Comparison of ENCODE assay signal across 7 cellular contexts in genomic region chr17:75406222-75406615, GRCh38. TPM values are rescaled to one million over a fixed set of nuclear protein-coding genes. Genes with fewer than 3 reads are reported as not detected.
A peak's percentile ranks its signal among the peaks of the same experiment; 100 is the strongest.
DNase-seq lines count a peak whose midpoint lies in the region; ATAC-seq, FAIRE-seq and TF ChIP-seq lines count a peak whose summit lies in the region.

No MANE protein-coding gene starts in this region.

- no peaks in the 10 kb centered on the region for H3K9me3 ChIP-seq in Loucy (ENCODE audit: insufficient read depth, low read depth, low read length)
- H3K9me3 ChIP-seq in GM12878 (replicated peaks; ENCODE audit: control insufficient read depth, insufficient read depth, low read length): no peaks in the 10 kb centered on the region
- no peaks in the 10 kb centered on the region for H3K9me3 ChIP-seq in liver (ENCODE audit: control insufficient read depth in 4 of 4, low read length in 3 of 4)
- H3K9me3 ChIP-seq in testis: no peaks in the 10 kb centered on the region

- 36% methylated on average over 9 of the region's 9 CpGs for WGBS in GM12878 (ENCODE audit: insufficient coverage, insufficient replicate concordance, low lambda C conversion rate, missing lambda C conversion rate)
- WGBS in liver: 29% methylated on average over 9 of the region's 9 CpGs
- WGBS in testis, 2 donors: 4 to 5% methylated on average over 9 of the region's 9 CpGs

- SMC1A ChIA-PET in GM12878 (lab: Charles Lee; ENCODE audit: uncharacterized antibody, unreplicated experiment): interaction anchor here (0.5 to 4.0 kb wide), 16 partner anchors 9 to 292 kb away, joined by 3 to 21 read pairs (median 4); partner anchors contain the start of genes GGA3, MIF4GD, MRPS7 and SLC25A19

- no peak for TF ChIP-seq EP300 in GM12878 (IDR thresholded peaks at IDR 0.05; ENCODE audit: borderline replicate concordance in 1 of 2, control insufficient read depth in 1 of 2, low read depth in 2 of 2, low read length in 2 of 2)

- H3K79me2 ChIP-seq in Loucy (ENCODE audit: insufficient read depth, low read length) (peaks cover 43% of the 10 kb centered on the region), GM12878 (ENCODE audit: control insufficient read depth, insufficient read depth, low read length) (peaks cover 46% of the 10 kb centered on the region)

- BruUV-seq in GM12878 (replicated peaks; lab: Mats Ljungman, UMichigan): no TSS peak

- POLR2A ChIA-PET in GM12878 (lab: Charles Lee): interaction anchor here (0.6 to 3.6 kb wide), 23 partner anchors 9 to 542 kb away, joined by 3 to 30 read pairs (median 4); partner anchors contain the start of genes MIF4GD, SLC25A19 and TMEM94

- TF ChIP-seq RAD21 in GM12878 (IDR thresholded peaks at IDR 0.05; ENCODE audit: insufficient read depth, low read depth, low read length) (no peak), liver (IDR thresholded peaks at IDR 0.05) (no peak)

- peak; percentile 72 for FAIRE-seq in GM12878 (lab: Jason Lieb, UNC)

- H3K4me1 ChIP-seq in Loucy (ENCODE audit: insufficient read depth, low read length, poor library complexity, severe bottlenecking) (peaks cover 30% of the 10 kb centered on the region), GM12878 (ENCODE audit: control insufficient read depth, insufficient read depth, low read length) (peaks cover 13% of the 10 kb centered on the region), liver (ENCODE audit: control insufficient read depth in 4 of 4, insufficient read depth in 4 of 4, low read length in 3 of 4) (peaks cover 1 to 18% (median 10%) of the 10 kb centered on the region in 4 donors), testis (peaks cover 11% of the 10 kb centered on the region)

- intact Hi-C loops in GM12878 (cut with micrococcal nuclease; ENCODE audit: unreplicated experiment) (no loop called here), testis (cut with DNase I; ENCODE audit: low total_unique reads) (loop anchor here (5.0 kb wide), 1 partner anchor 84 kb away; no protein-coding TSS in a partner anchor)

- RAD21 ChIA-PET in GM12878 (lab: Charles Lee; ENCODE audit: unreplicated experiment): interaction anchor here (0.9 to 5.0 kb wide), 21 partner anchors 9 to 445 kb away, joined by 3 to 46 read pairs (median 6); partner anchors contain the start of genes MIF4GD, MRPS7, NUP85 and SLC25A19

- H3K4me2 ChIP-seq in Loucy (ENCODE audit: low read depth, low read length, poor library complexity, severe bottlenecking) (peak overlapping the region; percentile 93), GM12878 (ENCODE audit: control insufficient read depth, insufficient read depth) (peak overlapping the region; percentile 92)

- H3K9ac ChIP-seq in Loucy (ENCODE audit: low read depth, low read length, poor library complexity, severe bottlenecking) (peak overlapping the region; percentile 60), GM12878 (ENCODE audit: control insufficient read depth, insufficient read depth, low read length) (peak overlapping the region; percentile 55), liver (ENCODE audit: low read depth in 1 of 2, low read length in 2 of 2) (peak overlapping the region in 1 of 2 donors; percentile 14)

- TF ChIP-seq CTCF in GM12875 (IDR thresholded peaks at IDR 0.05; ENCODE audit: borderline replicate concordance, insufficient read depth, low read depth, low read length) (no peak), Loucy (conservative IDR thresholded peaks at IDR 0.05; ENCODE audit: low read length) (no peak), GM12878 (IDR thresholded peaks at IDR 0.05 in 2 of 3, conservative IDR thresholded peaks at IDR 0.05 in 1 of 3; ENCODE audit: control insufficient read depth in 2 of 3, extremely low read depth in 1 of 3, insufficient read depth in 1 of 3, low read depth in 3 of 3, low read length in 3 of 3) (no peak), liver (IDR thresholded peaks at IDR 0.05; ENCODE audit: low read depth, low read length, missing input control) (no peak), testis (IDR thresholded peaks at IDR 0.05) (no peak)

- H3F3A ChIP-seq in Loucy (ENCODE audit: low read depth): peaks cover 5% of the 10 kb centered on the region; the same call in 1 of the 2 replicates

- peak overlapping the region; percentile 22 for H3K4me3 ChIP-seq in GM12875 (ENCODE audit: low read depth, low read length)
- H3K4me3 ChIP-seq in Loucy (ENCODE audit: low read length, poor library complexity, severe bottlenecking): peak overlapping the region; percentile 92
- H3K4me3 ChIP-seq in GM12878: peak overlapping the region; percentile 86
- peak overlapping the region; percentile 24 to 73 (median 50) for H3K4me3 ChIP-seq in liver (ENCODE audit: low read depth in 1 of 3, low read length in 3 of 3)
- H3K4me3 ChIP-seq in testis: peak overlapping the region; percentile 71 to 97

- CTCF ChIA-PET in GM12878 (lab: Yijun Ruan, JAX): interaction anchor here (0.5 to 6.1 kb wide), 14 partner anchors 9 to 1914 kb away, joined by 3 to 52 read pairs (median 4); partner anchors contain the start of genes MIF4GD and SLC25A19

- in situ Hi-C loops in GM12878 (cut with MboI): no loop called here

- H3K27ac ChIP-seq in GM12878 (ENCODE audit: control insufficient read depth, insufficient read depth) (peak overlapping the region; percentile 91), liver (ENCODE audit: low read depth in 1 of 2, low read length in 2 of 2) (peak overlapping the region in 1 of 2 donors; percentile 27), testis (no peak overlapping the region)

- H3K36me3 ChIP-seq in Loucy (ENCODE audit: insufficient read depth, low read length) (no peaks in the 10 kb centered on the region), GM12878 (ENCODE audit: control insufficient read depth in 2 of 2, insufficient read depth in 2 of 2, low read length in 1 of 2) (no peaks in the 10 kb centered on the region), liver (ENCODE audit: control insufficient read depth in 4 of 4, insufficient read depth in 3 of 4, low read depth in 1 of 4, low read length in 3 of 4) (no peaks in the 10 kb centered on the region), testis (ENCODE audit: low read depth, missing control alignments) (no peaks in the 10 kb centered on the region)

- peaks cover 6% of the 10 kb centered on the region for H3K27me3 ChIP-seq in Loucy (ENCODE audit: insufficient read depth, low read length, poor library complexity, severe bottlenecking)
- no peaks in the 10 kb centered on the region for H3K27me3 ChIP-seq in GM12878 (replicated peaks in 1 of 2; ENCODE audit: control insufficient read depth in 2 of 2, insufficient read depth in 2 of 2, low read length in 1 of 2)
- no peaks in the 10 kb centered on the region for H3K27me3 ChIP-seq in liver (ENCODE audit: control insufficient read depth in 4 of 4, insufficient read depth in 4 of 4, low read length in 3 of 4)
- H3K27me3 ChIP-seq in testis: no peaks in the 10 kb centered on the region

- DNase-seq in GM12878 (ENCODE audit: low read depth, low spot score) (no peak), testis (no peak), SW 1271 (lab: John Stamatoyannopoulos, UW) (no peak)

- TF ChIP-seq POLR2A in GM12878 (IDR thresholded peaks at IDR 0.05; ENCODE audit: low read depth, low read length) (no peak), testis (IDR thresholded peaks at IDR 0.05) (no peak)

- H2AFZ ChIP-seq in Loucy (ENCODE audit: low read length): peak overlapping the region; percentile 96
- H2AFZ ChIP-seq in GM12878 (ENCODE audit: control insufficient read depth, low read depth, low read length): peak overlapping the region; percentile 95

- ATAC-seq in GM12878 (peak; percentile 2; the same call in 2 of the 3 replicates), HG02870 (IDR thresholded peaks at IDR 0.05; ENCODE audit: unreplicated experiment) (no peak)

- H3K9me2 ChIP-seq in Loucy (replicated peaks; ENCODE audit: low read depth, low read length): no peaks in the 10 kb centered on the region

- peaks cover 36% of the 10 kb centered on the region for H4K20me1 ChIP-seq in Loucy (ENCODE audit: insufficient read depth, low read length, poor library complexity, severe bottlenecking)
- no peaks in the 10 kb centered on the region for H4K20me1 ChIP-seq in GM12878 (ENCODE audit: control insufficient read depth, insufficient read depth)

RNA-seq across cellular contexts. Expression of gene GRB2, which starts 0.7 kb away (rescaled TPM):
- total RNA-seq in GM12878 (2013; cell fraction: nucleolus; rRNA removed): 189 and 244 TPM in 2 replicates
- total RNA-seq in GM12878 (2014; rRNA removed) (161 and 168 TPM in 2 replicates), GM12878 (2014; rRNA removed; fragmentation: Illumina TruSeq; extraction: Trizol) (113 and 118 TPM in 2 replicates), GM12878 (2021) (207 and 214 TPM in 2 replicates), liver (10 to 100 TPM; 49.3 to 91.8 TPM), testis (10 to 100 TPM; 61.8 to 78.9 TPM)
- polyA plus RNA-seq in GM12878 (2011; ENCODE audit: low read depth): 75.8 TPM
- polyA plus RNA-seq in GM12878 (2011; rRNA removed) (133 and 196 TPM in 2 replicates), GM12878 (2014; fragmentation: Illumina TruSeq; extraction: Trizol) (141 and 201 TPM in 2 replicates), GM12878 (2014; fragmentation: Nextera tagmentation; extraction: Ambion mirVana) (100 to 1,000 TPM; 113 to 152 TPM), GM12878 (2014; rRNA removed) (164 and 180 TPM in 2 replicates), GM12878 (2016; fragmentation: Nextera tagmentation; extraction: Ambion mirVana) (100 to 1,000 TPM; 263 to 268 TPM), liver (10 to 100 TPM; 36.0 to 49.9 TPM), testis (ENCODE audit: insufficient read depth, low read depth, low replicate concordance) (54.6 TPM)
- polyA plus RNA-seq in GM12878 (2011; cell fraction: cytosol; rRNA removed): 121 and 130 TPM in 2 replicates
- polyA plus RNA-seq in GM12878 (2011; cell fraction: nucleus; rRNA removed): 40.5 and 43.7 TPM in 2 replicates
- 118 and 123 TPM in 2 replicates for polyA plus RNA-seq in GM12878 (2012)
- polyA minus RNA-seq in GM12878 (2011; rRNA and poly(A)+ RNA removed): 52.6 and 94.4 TPM in 2 replicates
- polyA minus RNA-seq in GM12878 (2011; cell fraction: cytosol; rRNA and poly(A)+ RNA removed): 19.2 and 20.6 TPM in 2 replicates
- polyA minus RNA-seq in GM12878 (2011; cell fraction: nucleus; rRNA and poly(A)+ RNA removed): 31.8 and 65.3 TPM in 2 replicates

RNA-seq across cellular contexts. Expression of gene TMEM94, which starts 50.2 kb away (rescaled TPM):
- total RNA-seq in GM12878 (2013; cell fraction: nucleolus; rRNA removed): 124 and 144 TPM in 2 replicates
- 23.9 and 31.4 TPM in 2 replicates for total RNA-seq in GM12878 (2014; rRNA removed)
- total RNA-seq in GM12878 (2014; rRNA removed; fragmentation: Illumina TruSeq; extraction: Trizol): 15.4 and 15.8 TPM in 2 replicates
- total RNA-seq in GM12878 (2021): 59.0 and 70.7 TPM in 2 replicates
- 23.7 TPM for polyA plus RNA-seq in GM12878 (2011; ENCODE audit: low read depth)
- 9.8 and 21.9 TPM in 2 replicates for polyA plus RNA-seq in GM12878 (2011; rRNA removed)
- polyA plus RNA-seq in GM12878 (2011; cell fraction: cytosol; rRNA removed): 23.8 and 24.1 TPM in 2 replicates
- 363 and 387 TPM in 2 replicates for polyA plus RNA-seq in GM12878 (2011; cell fraction: nucleus; rRNA removed)
- 63.2 and 64.4 TPM in 2 replicates for polyA plus RNA-seq in GM12878 (2012)
- polyA plus RNA-seq in GM12878 (2014; fragmentation: Illumina TruSeq; extraction: Trizol): 11.9 and 46.5 TPM in 2 replicates
- polyA plus RNA-seq in GM12878 (2014; fragmentation: Nextera tagmentation; extraction: Ambion mirVana): 1 to 10 TPM in 1 of 2 experiments, under 1 TPM in 1; 0.31 to 2.3 TPM
- 41.7 and 50.5 TPM in 2 replicates for polyA plus RNA-seq in GM12878 (2014; rRNA removed)
- 10 to 100 TPM; 21.2 to 26.9 TPM for polyA plus RNA-seq in GM12878 (2016; fragmentation: Nextera tagmentation; extraction: Ambion mirVana)
- 21.6 and 44.4 TPM in 2 replicates for polyA minus RNA-seq in GM12878 (2011; rRNA and poly(A)+ RNA removed)
- polyA minus RNA-seq in GM12878 (2011; cell fraction: cytosol; rRNA and poly(A)+ RNA removed): 19.4 and 25.9 TPM in 2 replicates
- polyA minus RNA-seq in GM12878 (2011; cell fraction: nucleus; rRNA and poly(A)+ RNA removed): 49.2 and 74.5 TPM in 2 replicates
- 10 to 100 TPM; 19.2 to 31.0 TPM for total RNA-seq in liver
- polyA plus RNA-seq in liver: 10 to 100 TPM; 15.6 to 20.9 TPM
- total RNA-seq in testis: 100 to 1,000 TPM; 151 to 171 TPM
- polyA plus RNA-seq in testis (ENCODE audit: insufficient read depth, low read depth, low replicate concordance): 128 TPM

Comparison
In these comparisons a context has a peak if more than half of its experiments do, and no peak if none do; other contexts are left out.
1. H3K4me3 ChIP-seq: peak in every context shown above with its lines; median percentile 92 in Loucy; 86 in GM12878; 84 in testis; 50 in liver; 22 in GM12875.